16 cellular contexts compared by ENCODE assay signal in the genomic region with DNA sequence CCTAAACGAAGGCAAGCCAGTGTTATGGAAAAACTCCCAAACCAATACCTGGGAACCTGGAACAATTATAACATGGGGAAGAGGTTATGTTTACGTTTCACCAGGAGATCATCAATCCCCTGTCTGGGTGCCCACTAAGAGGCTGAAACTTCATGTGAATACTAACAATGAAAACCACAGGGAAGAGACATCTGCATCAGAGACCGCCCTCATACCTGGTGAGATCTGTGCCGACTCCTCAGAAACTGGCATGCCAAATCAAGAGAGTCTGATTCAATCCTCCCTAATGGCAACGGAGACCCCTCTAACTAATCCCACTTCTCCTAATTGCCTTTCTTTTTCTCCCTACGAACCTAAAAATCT.
"Had no signal": no experiment of that assay in that cellular context is flagged by ENCODE, and none has a peak within 500 bp of the region (broad histone marks: within the 10 kb centered on the region; RNA-seq: fewer than 3 reads in every experiment).

No MANE protein-coding gene starts in this region.

- H3K4me1 Mint-ChIP-seq: activated naive CD8-positive, alpha-beta T cell treated with anti-CD3 and anti-CD28 coated beads, Interleukin-2, amount 50 U/mL, for 24 hours; natural killer cell had no signal

- H3K27ac Mint-ChIP-seq: activated naive CD4-positive, alpha-beta T cell treated with anti-CD3 and anti-CD28 coated beads for 36 hours; activated naive CD8-positive, alpha-beta T cell treated with anti-CD3 and anti-CD28 coated beads, Interleukin-2, amount 50 U/mL, for 24 hours; activated T-helper 2 cell treated with anti-CD3 and anti-CD28 coated beads, Interferon-gamma antibody, Interleukin-2, Interleukin-4, amounts not matched to agents 10 μg/mL and 5 μg/mL and 100 μg/mL, durations not matched to agents 14 hours and 24 hours and 36 hours; effector memory CD8-positive, alpha-beta T cell; natural killer cell had no signal

- H3K27me3 ChIP-seq: tibial nerve, vagina had no signal

- H3K4me1 ChIP-seq: tibial nerve had no signal

- DNase-seq: activated CD4-positive, alpha-beta T cell treated with anti-CD3 and anti-CD28 coated beads for 1 hour; activated CD4-positive, alpha-beta T cell treated with anti-CD3 and anti-CD28 coated beads, Interleukin-2, amount 50 U/mL, for 4 hours; activated naive CD4-positive, alpha-beta T cell treated with anti-CD3 and anti-CD28 coated beads for 36 hours; activated naive CD8-positive, alpha-beta T cell treated with anti-CD3 and anti-CD28 coated beads, Interleukin-2, amount 50 U/mL, for 24 hours; aorta; effector memory CD8-positive, alpha-beta T cell; head of caudate nucleus; natural killer cell; nucleus accumbens; stimulated activated CD4-positive, alpha-beta T cell treated with anti-CD3 and anti-CD28 coated beads, Interleukin-4, amount 100 ng/mL, for 1 hour; stimulated activated naive CD4-positive, alpha-beta T cell; T1000 had no signal

- H3K4me3 Mint-ChIP-seq: activated naive CD4-positive, alpha-beta T cell treated with anti-CD3 and anti-CD28 coated beads for 36 hours; activated naive CD8-positive, alpha-beta T cell treated with anti-CD3 and anti-CD28 coated beads, Interleukin-2, amount 50 U/mL, for 24 hours; effector memory CD8-positive, alpha-beta T cell; natural killer cell had no signal

- FAIRE-seq: frontal cortex had no signal

- H3K9me3 ChIP-seq: vagina had no signal

- ATAC-seq: activated naive CD8-positive, alpha-beta T cell treated with anti-CD3 and anti-CD28 coated beads, Interleukin-2, amount 50 U/mL, for 24 hours; effector memory CD8-positive, alpha-beta T cell; natural killer cell had no signal

- H3K4me3 ChIP-seq: tibial nerve, vagina had no signal

- H3K36me3 ChIP-seq: tibial nerve, vagina had no signal

- H3K27ac ChIP-seq: tibial nerve, vagina had no signal
